Comparison of ENCODE assay signal across 1 cellular context in the genomic region with DNA sequence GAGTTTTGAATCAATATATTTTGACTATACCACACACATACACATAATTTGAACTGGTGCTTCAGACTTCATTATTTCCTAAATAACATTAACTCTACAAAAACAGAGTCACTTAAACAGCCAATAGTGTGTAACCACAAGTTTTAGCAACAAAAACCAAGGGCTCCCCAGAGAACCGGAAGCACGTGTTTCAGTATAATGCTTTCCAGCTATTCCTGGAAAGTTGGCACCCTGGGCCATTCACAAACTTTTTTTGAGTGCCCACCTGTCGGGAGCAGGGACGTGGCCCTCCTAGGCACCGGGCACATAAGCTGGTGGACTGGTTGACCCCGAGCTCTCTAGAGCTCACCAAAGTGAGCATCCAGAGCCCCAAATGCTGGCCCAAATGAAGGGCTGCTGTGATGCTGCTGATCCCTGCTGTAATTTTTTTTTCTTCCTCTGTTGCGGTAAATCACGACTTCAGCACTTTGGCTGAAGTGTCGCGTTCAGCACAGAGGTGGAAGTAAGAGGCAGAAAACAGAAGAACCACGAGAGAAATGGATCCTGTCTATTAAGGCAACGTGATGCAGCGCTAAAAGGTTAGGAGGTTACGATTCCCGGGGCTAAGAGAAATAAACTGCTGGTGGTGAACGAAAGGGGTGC.
TF ChIP-seq lines count a peak whose summit lies in the region.

No MANE protein-coding gene starts in this region.

TF ChIP-seq in GM23338, 12 proteins besides CTCF, POLR2A, EP300 and RAD21 (continued from another document):
- TF ChIP-seq ZNF462 (CRISPR knock-in tag; IDR thresholded peaks at IDR 0.05) (no peak), EZH2phosphoT487 (IDR thresholded peaks at IDR 0.05; ENCODE audit: unreplicated experiment) (no peak), CREB1 (CRISPR knock-in tag; IDR thresholded peaks at IDR 0.05; ENCODE audit: low read depth) (no peak), JUNB (IDR thresholded peaks at IDR 0.05; ENCODE audit: unreplicated experiment) (no peak), EZH2 (IDR thresholded peaks at IDR 0.05; ENCODE audit: low read depth, unreplicated experiment) (no peak), NANOG (IDR thresholded peaks at IDR 0.05; ENCODE audit: borderline replicate concordance) (no peak), ZNF114 (CRISPR knock-in tag; IDR thresholded peaks at IDR 0.05) (no peak), STAT1 (IDR thresholded peaks at IDR 0.05; ENCODE audit: unreplicated experiment) (no peak), POLR2AphosphoS5 (IDR thresholded peaks at IDR 0.05; ENCODE audit: low read depth) (no peak)
- TF ChIP-seq, protein P1, sequence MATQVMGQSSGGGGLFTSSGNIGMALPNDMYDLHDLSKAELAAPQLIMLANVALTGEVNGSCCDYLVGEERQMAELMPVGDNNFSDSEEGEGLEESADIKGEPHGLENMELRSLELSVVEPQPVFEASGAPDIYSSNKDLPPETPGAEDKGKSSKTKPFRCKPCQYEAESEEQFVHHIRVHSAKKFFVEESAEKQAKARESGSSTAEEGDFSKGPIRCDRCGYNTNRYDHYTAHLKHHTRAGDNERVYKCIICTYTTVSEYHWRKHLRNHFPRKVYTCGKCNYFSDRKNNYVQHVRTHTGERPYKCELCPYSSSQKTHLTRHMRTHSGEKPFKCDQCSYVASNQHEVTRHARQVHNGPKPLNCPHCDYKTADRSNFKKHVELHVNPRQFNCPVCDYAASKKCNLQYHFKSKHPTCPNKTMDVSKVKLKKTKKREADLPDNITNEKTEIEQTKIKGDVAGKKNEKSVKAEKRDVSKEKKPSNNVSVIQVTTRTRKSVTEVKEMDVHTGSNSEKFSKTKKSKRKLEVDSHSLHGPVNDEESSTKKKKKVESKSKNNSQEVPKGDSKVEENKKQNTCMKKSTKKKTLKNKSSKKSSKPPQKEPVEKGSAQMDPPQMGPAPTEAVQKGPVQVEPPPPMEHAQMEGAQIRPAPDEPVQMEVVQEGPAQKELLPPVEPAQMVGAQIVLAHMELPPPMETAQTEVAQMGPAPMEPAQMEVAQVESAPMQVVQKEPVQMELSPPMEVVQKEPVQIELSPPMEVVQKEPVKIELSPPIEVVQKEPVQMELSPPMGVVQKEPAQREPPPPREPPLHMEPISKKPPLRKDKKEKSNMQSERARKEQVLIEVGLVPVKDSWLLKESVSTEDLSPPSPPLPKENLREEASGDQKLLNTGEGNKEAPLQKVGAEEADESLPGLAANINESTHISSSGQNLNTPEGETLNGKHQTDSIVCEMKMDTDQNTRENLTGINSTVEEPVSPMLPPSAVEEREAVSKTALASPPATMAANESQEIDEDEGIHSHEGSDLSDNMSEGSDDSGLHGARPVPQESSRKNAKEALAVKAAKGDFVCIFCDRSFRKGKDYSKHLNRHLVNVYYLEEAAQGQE (IDR thresholded peaks at IDR 0.05; ENCODE audit: unreplicated experiment) = no peak
